Comparison of ENCODE assay signal across 1 cellular context in genomic region chr6:37102299-37103168, GRCh38.
TF ChIP-seq lines count a peak whose summit lies in the region.

No MANE protein-coding gene starts in this region.

TF ChIP-seq in SK-N-SH, 30 proteins besides CTCF, POLR2A, EP300 and RAD21 (continued from another document):
- TF ChIP-seq FOXM1 (IDR thresholded peaks at IDR 0.05; ENCODE audit: low read depth) (no peak), POLR2AphosphoS5 (IDR thresholded peaks at IDR 0.05; ENCODE audit: low read depth, low read length) (peak; percentile 30; the same call in 1 of the 2 replicates), SIN3A (IDR thresholded peaks at IDR 0.05; ENCODE audit: borderline replicate concordance, low read depth, low read length) (peak; percentile 84; the same call in 1 of the 2 replicates), NRF1 (IDR thresholded peaks at IDR 0.05; ENCODE audit: low read depth, low read length) (peak; percentile 47; the same call in 1 of the 2 replicates), REST (IDR thresholded peaks at IDR 0.05; ENCODE audit: low read depth, low read length) (no peak), RCOR1 (IDR thresholded peaks at IDR 0.05; ENCODE audit: low read length) (no peak; the same call in 1 of the 2 replicates), PBX3 (IDR thresholded peaks at IDR 0.05) (no peak)
